ENCODE assay signal across 12 cellular contexts in the genomic region with DNA sequence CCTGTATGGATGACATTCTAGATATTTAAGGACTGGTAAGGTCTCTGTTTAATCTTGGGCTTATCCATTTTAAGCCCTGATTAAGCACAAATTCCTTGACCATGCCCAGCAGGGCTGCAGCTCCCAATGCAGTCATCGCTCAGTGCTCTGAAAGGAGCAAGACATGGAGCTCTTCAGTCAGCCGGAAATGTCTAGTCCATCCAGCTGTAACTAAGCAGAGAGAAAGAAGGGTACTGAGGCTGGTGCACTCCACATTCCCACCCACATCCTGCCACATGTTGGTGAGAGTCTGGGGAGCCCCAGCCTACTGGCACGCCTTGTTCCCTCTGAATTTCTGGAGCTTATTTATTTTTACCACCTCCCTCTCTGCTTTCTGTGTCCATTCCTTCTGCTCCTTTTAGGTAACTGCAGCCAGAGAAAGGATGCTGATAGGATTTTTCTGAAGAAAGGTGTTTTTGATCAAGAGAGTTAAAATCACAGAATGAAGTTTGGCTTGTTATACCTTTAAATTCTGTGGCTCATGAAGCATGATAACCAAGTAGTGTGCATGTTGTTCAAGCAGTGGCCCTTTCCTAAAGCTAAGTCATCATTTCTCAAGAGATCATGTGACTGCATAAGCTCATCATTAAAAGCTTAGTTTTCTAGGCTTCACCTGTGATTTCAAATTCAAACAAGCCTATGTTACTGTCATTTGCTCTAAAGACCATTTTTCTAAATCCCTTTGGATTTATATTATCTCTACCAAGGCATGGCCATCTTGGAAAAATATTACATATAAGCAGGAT.
DNase-seq lines count a peak whose midpoint lies in the region; ATAC-seq, FAIRE-seq and TF ChIP-seq lines count a peak whose summit lies in the region.
"Had no signal": no experiment of that assay in that cellular context is flagged by ENCODE, and none has a peak within 500 bp of the region (broad histone marks: within the 10 kb centered on the region; RNA-seq: fewer than 3 reads in every experiment).

No MANE protein-coding gene starts in this region.

- H3K79me2 ChIP-seq in Loucy (ENCODE audit: insufficient read depth, low read length), result peaks cover 100% of the 10 kb centered on the region
- H3K79me2 ChIP-seq in K562 (ENCODE audit: control insufficient read depth, insufficient read depth, low read length), result peaks cover 23% of the 10 kb centered on the region

- no peak for TF ChIP-seq CTCF in D721Med (IDR thresholded peaks at IDR 0.05; ENCODE audit: insufficient read depth, missing control alignments)
- no peak for TF ChIP-seq CTCF in Loucy (conservative IDR thresholded peaks at IDR 0.05; ENCODE audit: low read length)
- no peak for TF ChIP-seq CTCF in K562 (IDR thresholded peaks at IDR 0.05 in 2 of 3, conservative IDR thresholded peaks at IDR 0.05 in 1 of 3; ENCODE audit: insufficient read depth in 2 of 3, low read depth in 1 of 3, low read length in 3 of 3)

- FAIRE-seq in D721Med (lab: Jason Lieb, UNC) (peak; percentile 66), K562 (lab: Jason Lieb, UNC) (no peak)

- no peak overlapping the region for H3K9ac ChIP-seq in Loucy (ENCODE audit: low read depth, low read length, poor library complexity, severe bottlenecking)
- no peak overlapping the region for H3K9ac ChIP-seq in K562 (ENCODE audit: insufficient read depth in 1 of 2, low read depth in 2 of 2, low read length in 2 of 2)

- POLR2A ChIA-PET in K562 (lab: Yijun Ruan, JAX), result interaction anchor here (0.7 to 1.6 kb wide), 3 partner anchors 11 to 35 kb away, joined by 3 to 4 read pairs (median 3); no protein-coding TSS in a partner anchor

- H4K20me1 ChIP-seq in Loucy (ENCODE audit: insufficient read depth, low read length, poor library complexity, severe bottlenecking) (peaks cover 61% of the 10 kb centered on the region), K562 (replicated peaks; ENCODE audit: control insufficient read depth, insufficient read depth, low read length) (no peaks in the 10 kb centered on the region)

- H3K27me3 ChIP-seq in Loucy (ENCODE audit: insufficient read depth, low read length, poor library complexity, severe bottlenecking) (no peaks in the 10 kb centered on the region), K562 (ENCODE audit: control insufficient read depth in 2 of 2, insufficient read depth in 2 of 2, low read length in 2 of 2) (no peaks in the 10 kb centered on the region), aorta (ENCODE audit: control insufficient read depth in 1 of 2, insufficient read depth in 2 of 2, low read length in 1 of 2) (no peaks in the 10 kb centered on the region)
- H3K27me3 ChIP-seq: ascending aorta, upper lobe of right lung had no signal

- in situ Hi-C loops in K562 (cut with MboI), result no loop called here

- TF ChIP-seq POLR2A in K562 (conservative IDR thresholded peaks at IDR 0.05), result no peak

- H3K9me3 ChIP-seq in Loucy (ENCODE audit: insufficient read depth, low read depth, low read length) (no peaks in the 10 kb centered on the region), K562 (replicated peaks; ENCODE audit: control insufficient read depth, insufficient read depth, low read depth, low read length) (no peaks in the 10 kb centered on the region), mesodermal cell (ENCODE audit: control insufficient read depth, low read length) (no peaks in the 10 kb centered on the region), aorta (ENCODE audit: control insufficient read depth, low read length) (no peaks in the 10 kb centered on the region)
- H3K9me3 ChIP-seq: ascending aorta, upper lobe of right lung had no signal

- BruUV-seq in K562 (replicated peaks; lab: Mats Ljungman, UMichigan), result no TSS peak

- DNase-seq in D721Med (ENCODE audit: insufficient read length, low spot score) (no peak), K562 (ENCODE audit: extremely low read depth in 1 of 4, low spot score in 3 of 4) (no peak), iPS-NIHi11 (ENCODE audit: low spot score) (no peak), aorta (no peak), left cardiac atrium (no peak)
- DNase-seq: activated T-cell treated with anti-CD3 and anti-CD28 coated beads, Interleukin-2, amount 50 U/mL, for 1 hour; stimulated activated CD8-positive, alpha-beta memory T cell treated with anti-CD3 and anti-CD28 coated beads, Interleukin-4, amount 100 ng/mL, for 48 hours; upper lobe of right lung had no signal

- CTCF ChIA-PET in K562 (lab: Yijun Ruan, JAX; ENCODE audit: low intra/inter-chr PET ratio), result no interaction called here

- H3K4me2 ChIP-seq in Loucy (ENCODE audit: low read depth, low read length, poor library complexity, severe bottlenecking) (peak overlapping the region; percentile 14), K562 (ENCODE audit: insufficient read depth, low read length) (no peak overlapping the region)

- H3K9me1 ChIP-seq in K562 (ENCODE audit: control insufficient read depth, insufficient read depth, low read length), result no peaks in the 10 kb centered on the region

- H3K4me1 ChIP-seq in Loucy (ENCODE audit: insufficient read depth, low read length, poor library complexity, severe bottlenecking) (peaks cover 44% of the 10 kb centered on the region), K562 (replicated peaks in 1 of 2; ENCODE audit: control insufficient read depth in 2 of 2, insufficient read depth in 2 of 2, low read length in 2 of 2) (no peaks in the 10 kb centered on the region), mesodermal cell (ENCODE audit: control insufficient read depth, insufficient read depth, low read length, poor library complexity, severe bottlenecking) (peaks cover 21% of the 10 kb centered on the region), aorta (ENCODE audit: control insufficient read depth in 1 of 2, insufficient read depth in 2 of 2, low read length in 2 of 2) (peaks cover 0 to 6% of the 10 kb centered on the region in 2 donors)
- H3K4me1 ChIP-seq: ascending aorta, upper lobe of right lung had no signal

- H3K4me3 ChIP-seq in Loucy (ENCODE audit: low read length, poor library complexity, severe bottlenecking) (no peak overlapping the region), K562 (no peak overlapping the region), mesodermal cell (ENCODE audit: extremely low read depth, insufficient read depth, low read length, poor library complexity, severe bottlenecking) (no peak overlapping the region), aorta (ENCODE audit: low read length in 2 of 2) (no peak overlapping the region)
- H3K4me3 ChIP-seq: ascending aorta, upper lobe of right lung had no signal

- WGBS in K562 (ENCODE audit: insufficient coverage, low coverage, missing lambda C conversion rate), result 85% methylated on average over 3 of the region's 3 CpGs
- 86 to 100% methylated on average over 1 of the region's 3 CpGs for WGBS in mesodermal cell (ENCODE audit: insufficient coverage in 2 of 2), 2 experiments
- 89 to 95% methylated on average over 3 of the region's 3 CpGs for WGBS in aorta, 2 donors

- TF ChIP-seq EP300 in K562 (IDR thresholded peaks at IDR 0.05; ENCODE audit: low read length), result no peak

- H3K9me2 ChIP-seq in Loucy (replicated peaks; ENCODE audit: low read depth, low read length), result no peaks in the 10 kb centered on the region

- intact Hi-C loops in K562 (cut with micrococcal nuclease) (no loop called here), aorta (cut with DNase I) (no loop called here), left cardiac atrium (cut with DNase I) (no loop called here)

- H2AFZ ChIP-seq in Loucy (ENCODE audit: low read length) (no peak overlapping the region), K562 (ENCODE audit: low read depth, low read length) (no peak overlapping the region)

- H3K27ac ChIP-seq in K562 (ENCODE audit: extremely low read depth, low read depth, low read length), result no peak overlapping the region
- peak overlapping the region; percentile 18 for H3K27ac ChIP-seq in mesodermal cell (ENCODE audit: low read depth, low read length, severe bottlenecking)
- no peak overlapping the region for H3K27ac ChIP-seq in aorta (ENCODE audit: low read depth in 1 of 2, low read length in 2 of 2)
- H3K27ac ChIP-seq: ascending aorta, upper lobe of right lung had no signal

- H3K36me3 ChIP-seq in Loucy (ENCODE audit: insufficient read depth, low read length) (0 out of 2 replicates have a peak, but pooled peaks cover 6% of the 10 kb centered on the region), K562 (ENCODE audit: control insufficient read depth, insufficient read depth, low read length) (no peaks in the 10 kb centered on the region), mesodermal cell (ENCODE audit: control insufficient read depth, insufficient read depth, low read length) (no peaks in the 10 kb centered on the region), aorta (ENCODE audit: control insufficient read depth in 1 of 2, insufficient read depth in 2 of 2, low read length in 1 of 2) (no peaks in the 10 kb centered on the region)
- H3K36me3 ChIP-seq: ascending aorta, upper lobe of right lung had no signal

- ATAC-seq in K562 (peak; percentile 22; the same call in 1 of the 3 replicates), aorta (ENCODE audit: low FRiP score) (no peak), left cardiac atrium (no peak), GM18858 (IDR thresholded peaks at IDR 0.05; ENCODE audit: unreplicated experiment) (no peak)
- ATAC-seq: upper lobe of right lung had no signal

- no peaks in the 10 kb centered on the region for H3F3A ChIP-seq in Loucy (ENCODE audit: low read depth)

- TF ChIP-seq RAD21 in K562 (CRISPR knock-in tag; conservative IDR thresholded peaks at IDR 0.05 in 1 of 2, IDR thresholded peaks at IDR 0.05 in 1 of 2), result no peak

TF ChIP-seq in K562, 482 proteins besides CTCF, POLR2A, EP300 and RAD21 (continues in another document):
- no peak for TF ChIP-seq POLR2G (IDR thresholded peaks at IDR 0.05; ENCODE audit: low read depth, low read length)
- no peak for TF ChIP-seq ZBTB8A (IDR thresholded peaks at IDR 0.05; ENCODE audit: partially characterized antibody)
- TF ChIP-seq NRF1 (conservative IDR thresholded peaks at IDR 0.05 in 1 of 2, IDR thresholded peaks at IDR 0.05 in 1 of 2), result no peak
- TF ChIP-seq, protein P1, sequence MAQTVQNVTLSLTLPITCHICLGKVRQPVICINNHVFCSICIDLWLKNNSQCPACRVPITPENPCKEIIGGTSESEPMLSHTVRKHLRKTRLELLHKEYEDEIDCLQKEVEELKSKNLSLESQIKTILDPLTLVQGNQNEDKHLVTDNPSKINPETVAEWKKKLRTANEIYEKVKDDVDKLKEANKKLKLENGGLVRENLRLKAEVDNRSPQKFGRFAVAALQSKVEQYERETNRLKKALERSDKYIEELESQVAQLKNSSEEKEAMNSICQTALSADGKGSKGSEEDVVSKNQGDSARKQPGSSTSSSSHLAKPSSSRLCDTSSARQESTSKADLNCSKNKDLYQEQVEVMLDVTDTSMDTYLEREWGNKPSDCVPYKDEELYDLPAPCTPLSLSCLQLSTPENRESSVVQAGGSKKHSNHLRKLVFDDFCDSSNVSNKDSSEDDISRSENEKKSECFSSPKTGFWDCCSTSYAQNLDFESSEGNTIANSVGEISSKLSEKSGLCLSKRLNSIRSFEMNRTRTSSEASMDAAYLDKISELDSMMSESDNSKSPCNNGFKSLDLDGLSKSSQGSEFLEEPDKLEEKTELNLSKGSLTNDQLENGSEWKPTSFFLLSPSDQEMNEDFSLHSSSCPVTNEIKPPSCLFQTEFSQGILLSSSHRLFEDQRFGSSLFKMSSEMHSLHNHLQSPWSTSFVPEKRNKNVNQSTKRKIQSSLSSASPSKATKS (CRISPR knock-in tag; IDR thresholded peaks at IDR 0.05), result no peak
- no peak for TF ChIP-seq SAFB2 (IDR thresholded peaks at IDR 0.05; ENCODE audit: borderline replicate concordance, low read depth, low read length, severe bottlenecking)
